ENCODE assay signal across 9 cellular contexts in the genomic region with DNA sequence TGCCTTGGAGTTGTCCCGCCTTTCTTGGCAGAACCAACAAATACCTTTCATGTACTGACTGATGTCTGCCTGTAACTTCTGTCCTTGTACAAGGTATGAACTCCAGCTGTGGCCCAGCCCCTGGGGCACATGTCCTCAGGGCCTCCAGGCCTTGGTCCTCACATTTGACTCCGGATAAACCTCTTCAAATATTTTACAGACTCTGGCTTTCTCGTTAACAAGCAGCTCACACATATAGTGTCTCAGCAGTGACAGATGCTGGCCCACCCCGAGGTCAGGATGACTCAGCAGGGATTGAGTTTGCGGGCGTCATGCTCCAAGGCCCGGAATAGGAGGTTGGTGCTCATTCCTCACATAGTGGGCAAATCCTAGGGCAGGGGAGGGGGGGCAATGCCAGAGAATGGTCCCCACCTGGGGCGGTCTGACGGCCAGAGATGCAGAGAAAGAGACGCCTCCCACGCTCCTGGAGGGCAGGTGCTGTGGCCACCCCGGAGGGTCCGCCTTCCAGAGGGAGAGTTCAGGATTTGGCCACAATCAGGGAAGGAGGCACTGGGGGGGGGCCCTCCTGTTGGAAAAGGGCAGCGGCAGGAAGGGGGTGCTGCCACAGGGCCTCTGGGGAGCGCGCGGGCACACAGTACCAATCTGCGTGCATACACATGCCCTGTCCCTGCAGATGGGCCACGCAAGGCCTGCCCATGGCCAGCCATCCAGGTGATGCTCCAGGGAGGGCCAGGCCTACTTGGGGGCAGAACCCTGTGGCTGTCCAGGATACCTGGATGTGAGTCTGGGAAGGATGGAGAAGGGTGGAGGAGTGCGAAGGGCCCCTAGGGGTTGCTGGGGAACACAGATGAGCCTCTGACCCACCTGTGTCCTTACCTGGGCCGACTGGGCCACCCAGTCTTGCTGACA. TPM values are rescaled to one million over a fixed set of nuclear protein-coding genes. Genes with fewer than 3 reads are reported as not detected.
A peak's percentile ranks its signal among the peaks of the same experiment; 100 is the strongest.
DNase-seq lines count a peak whose midpoint lies in the region; ATAC-seq and TF ChIP-seq lines count a peak whose summit lies in the region.
"Not testable (repeated sequence)": the region's sequence is repeated elsewhere in the genome, so short reads cannot be mapped to it uniquely, and the experiment has no call there.
"Had no signal": no experiment of that assay in that cellular context is flagged by ENCODE, and none has a peak within 500 bp of the region (broad histone marks: within the 10 kb centered on the region; RNA-seq: fewer than 3 reads in every experiment).

No MANE protein-coding gene starts in this region.

- H3K4me2 ChIP-seq in BLaER1 treated with 17β-estradiol and CSF1 and Interleukin-3, amounts not matched to agents 10 nM and 100 nM: peak overlapping the region; percentile 42 to 82 (median 74)

- not testable (repeated sequence) for H3K27me3 Mint-ChIP-seq in activated CD8-positive, alpha-beta T cell treated with anti-CD3 and anti-CD28 coated beads, Interleukin-2, amount 10 ng/mL, durations not matched to agents 7 days and 5 days (ENCODE audit: low read depth); naive B cell; stimulated activated naive B cell treated with anti-CD40 and anti-IgM and Interleukin-4, amounts not matched to agents 10 μg/mL and 1 μg/mL and 100 μg/mL, for 72 hours

- peaks cover 0 to 11% (median 0%) of the 10 kb centered on the region in 11 experiments; a peak in 5 of 22 replicates for H3K36me3 ChIP-seq in BLaER1 treated with 17β-estradiol and CSF1 and Interleukin-3, amounts not matched to agents 10 nM and 100 nM
- H3K36me3 ChIP-seq in Panc1 (ENCODE audit: control insufficient read depth, insufficient read depth, low read length): not testable (repeated sequence)

- H3K9me3 Mint-ChIP-seq in activated CD8-positive, alpha-beta T cell treated with anti-CD3 and anti-CD28 coated beads, Interleukin-2, amount 10 ng/mL, durations not matched to agents 7 days and 5 days (ENCODE audit: insufficient read depth); naive B cell; stimulated activated naive B cell treated with anti-CD40 and anti-IgM and Interleukin-4, amounts not matched to agents 10 μg/mL and 1 μg/mL and 100 μg/mL, for 72 hours: not testable (repeated sequence)

- peaks cover 36% of the 10 kb centered on the region for H3K36me3 Mint-ChIP-seq in activated CD8-positive, alpha-beta T cell treated with anti-CD3 and anti-CD28 coated beads, Interleukin-2, amount 10 ng/mL, durations not matched to agents 7 days and 5 days (ENCODE audit: low read depth)
- H3K36me3 Mint-ChIP-seq in naive B cell: not testable (repeated sequence)
- H3K36me3 Mint-ChIP-seq in stimulated activated naive B cell treated with anti-CD40 and anti-IgM and Interleukin-4, amounts not matched to agents 10 μg/mL and 1 μg/mL and 100 μg/mL, for 72 hours: peaks cover 30 to 50% of the 10 kb centered on the region in 2 donors

- ATAC-seq in Panc1 (peak; percentile 31; the same call in 1 of the 2 replicates), Right ventricle myocardium inferior (peak; percentile 9)
- not testable (repeated sequence) for ATAC-seq in activated CD8-positive, alpha-beta T cell treated with anti-CD3 and anti-CD28 coated beads, Interleukin-2, amount 10 ng/mL, durations not matched to agents 7 days and 5 days; naive B cell (ENCODE audit: low read depth in 2 of 2); stimulated activated naive B cell treated with anti-CD40 and anti-IgM and Interleukin-4, amounts not matched to agents 10 μg/mL and 1 μg/mL and 100 μg/mL, for 72 hours (replicated peaks)

- not testable (repeated sequence) for TF ChIP-seq CTCF in Panc1 (IDR thresholded peaks at IDR 0.05); cardiac fibroblast (IDR thresholded peaks at IDR 0.05; ENCODE audit: low read depth, low read length)

- H3K27ac Mint-ChIP-seq in activated CD8-positive, alpha-beta T cell treated with anti-CD3 and anti-CD28 coated beads, Interleukin-2, amount 10 ng/mL, durations not matched to agents 7 days and 5 days: peak overlapping the region; percentile 65
- peak overlapping the region in 4 of 6 donors; percentile 47 to 79 (median 71) for H3K27ac Mint-ChIP-seq in naive B cell
- H3K27ac Mint-ChIP-seq in stimulated activated naive B cell treated with anti-CD40 and anti-IgM and Interleukin-4, amounts not matched to agents 10 μg/mL and 1 μg/mL and 100 μg/mL, for 72 hours: peak overlapping the region; percentile 82

- in situ Hi-C loops in Panc1 (cut with HindIII; ENCODE audit: low pct_unique_long_range_greater_than_20kb, low sequenced_read_pairs): not testable (repeated sequence)

- CTCF ChIA-PET in Panc1 (lab: Charles Lee); activated CD8-positive, alpha-beta T cell treated with anti-CD3 and anti-CD28 coated beads, Interleukin-2, amount 10 ng/mL, durations not matched to agents 7 days and 5 days (lab: Charles Lee): not testable (repeated sequence)

- intact Hi-C loops in Panc1 (cut with micrococcal nuclease; ENCODE audit: unreplicated experiment); Right ventricle myocardium inferior (cut with DNase I): not testable (repeated sequence)

- H3K27me3 ChIP-seq in BLaER1 treated with 17β-estradiol and CSF1 and Interleukin-3, amounts not matched to agents 10 nM and 100 nM; Panc1 (ENCODE audit: control insufficient read depth, insufficient read depth, low read length): not testable (repeated sequence)

- H3K4me3 ChIP-seq in BLaER1 treated with 17β-estradiol and CSF1 and Interleukin-3, amounts not matched to agents 10 nM and 100 nM; Panc1 (ENCODE audit: low read depth in 2 of 2, low read length in 2 of 2); cardiac fibroblast (replicated peaks in 1 of 2; ENCODE audit: low read depth in 2 of 2, low read length in 2 of 2): not testable (repeated sequence)

- H3K4me3 Mint-ChIP-seq in activated CD8-positive, alpha-beta T cell treated with anti-CD3 and anti-CD28 coated beads, Interleukin-2, amount 10 ng/mL, durations not matched to agents 7 days and 5 days; stimulated activated naive B cell treated with anti-CD40 and anti-IgM and Interleukin-4, amounts not matched to agents 10 μg/mL and 1 μg/mL and 100 μg/mL, for 72 hours: not testable (repeated sequence)
- peak overlapping the region in 3 of 8 donors; percentile 21 to 54 (median 29) for H3K4me3 Mint-ChIP-seq in naive B cell

- peak overlapping the region in 7 of 11 experiments; percentile 35 to 73 (median 49); a peak in 12 of 22 replicates for H3K27ac ChIP-seq in BLaER1 treated with 17β-estradiol and CSF1 and Interleukin-3, amounts not matched to agents 10 nM and 100 nM
- H3K27ac ChIP-seq in Panc1 (ENCODE audit: low read length): not testable (repeated sequence)

- H3K9me3 ChIP-seq in BLaER1 treated with 17β-estradiol and CSF1 and Interleukin-3, amounts not matched to agents 10 nM and 100 nM (replicated peaks in 1 of 11); Panc1 (ENCODE audit: control insufficient read depth, insufficient read depth, low read depth, low read length): not testable (repeated sequence)

- not testable (repeated sequence) for BruUV-seq in Panc1 (replicated peaks; lab: Mats Ljungman, UMichigan)

- DNase-seq in HCEC 1CT (peak; percentile 72), cardiac fibroblast (ENCODE audit: low read depth in 2 of 2) (peak; percentile 69 to 70)
- DNase-seq in Panc1 (ENCODE audit: low read depth, low spot score); activated CD8-positive, alpha-beta T cell treated with anti-CD3 and anti-CD28 coated beads, Interleukin-2, amount 10 ng/mL, durations not matched to agents 7 days and 5 days; Right ventricle myocardium inferior (ENCODE audit: missing footprints); naive B cell; stimulated activated naive B cell treated with anti-CD40 and anti-IgM and Interleukin-4, amounts not matched to agents 10 μg/mL and 1 μg/mL and 100 μg/mL, for 72 hours: not testable (repeated sequence)

- peaks cover 59 to 90% (median 73%) of the 10 kb centered on the region in 10 experiments for H3K4me1 ChIP-seq in BLaER1 treated with 17β-estradiol and CSF1 and Interleukin-3, amounts not matched to agents 10 nM and 100 nM
- H3K4me1 ChIP-seq in Panc1 (ENCODE audit: control insufficient read depth, insufficient read depth, low read length): peaks cover 40% of the 10 kb centered on the region

- POLR2A ChIA-PET in Panc1 (lab: Charles Lee): interaction anchor here (0.6 kb wide), 1 partner anchor 10 kb away, joined by 3 read pairs; no protein-coding TSS in a partner anchor
- POLR2A ChIA-PET in activated CD8-positive, alpha-beta T cell treated with anti-CD3 and anti-CD28 coated beads, Interleukin-2, amount 10 ng/mL, durations not matched to agents 7 days and 5 days (lab: Charles Lee): not testable (repeated sequence)

- peaks cover 63% of the 10 kb centered on the region for H3K4me1 Mint-ChIP-seq in activated CD8-positive, alpha-beta T cell treated with anti-CD3 and anti-CD28 coated beads, Interleukin-2, amount 10 ng/mL, durations not matched to agents 7 days and 5 days (ENCODE audit: low read depth)
- peaks cover 16 to 44% (median 38%) of the 10 kb centered on the region in 3 donors for H3K4me1 Mint-ChIP-seq in naive B cell
- peaks cover 43 to 68% of the 10 kb centered on the region in 2 donors for H3K4me1 Mint-ChIP-seq in stimulated activated naive B cell treated with anti-CD40 and anti-IgM and Interleukin-4, amounts not matched to agents 10 μg/mL and 1 μg/mL and 100 μg/mL, for 72 hours

- H4K20me1 ChIP-seq in BLaER1 treated with 17β-estradiol and CSF1 and Interleukin-3, amounts not matched to agents 10 nM and 100 nM: peaks cover 0 to 100% (median 99%) of the 10 kb centered on the region in 11 experiments; a peak in 21 of 22 replicates

- H3K9ac ChIP-seq in BLaER1 treated with 17β-estradiol and CSF1 and Interleukin-3, amounts not matched to agents 10 nM and 100 nM: peak overlapping the region in 9 of 11 experiments; percentile 13 to 61 (median 30); a peak in 7 of 22 replicates

RNA-seq across cellular contexts. Expression of a gene that starts 58.2 kb away (rescaled TPM):
- total RNA-seq in Panc1 (2021; ENCODE audit: unreplicated experiment) (1.3 TPM), Right ventricle myocardium inferior (1.3 TPM)
- polyA plus RNA-seq in Panc1 (2012; ENCODE audit: insufficient read length): 0.17 TPM
- 100 to 1,000 TPM; 339 to 352 TPM for total RNA-seq in activated CD8-positive, alpha-beta T cell treated with anti-CD3 and anti-CD28 coated beads, Interleukin-2, amount 10 ng/mL, durations not matched to agents 7 days and 5 days
- polyA plus RNA-seq in naive B cell (ENCODE audit: low read depth in 6 of 6): 1 to 10 TPM in 5 of 6 donors, not detected in 1; 2.0 to 3.3 (median 2.4) TPM
- total RNA-seq: glomerular endothelial cell had no signal

Comparison
In these comparisons a context has a peak if more than half of its experiments do, and no peak if none do; other contexts are left out.
1. RNA of a gene that starts 58.2 kb away (total RNA-seq): 339 to 352 TPM in activated CD8-positive, alpha-beta T cell treated with anti-CD3 and anti-CD28 coated beads, Interleukin-2, amount 10 ng/mL, durations not matched to agents 7 days and 5 days; 1.3 TPM in Right ventricle myocardium inferior (single experiment) and 1.3 TPM in Panc1 (single experiment); every median in the first group is over 100 times any median in the second.
2. Peak in every context shown above with its lines, with median percentiles within 50 percentile points of each other: H3K27ac Mint-ChIP-seq.